ENCODE assay signal across 8 cellular contexts in genomic region chr1:200890818-200891773, GRCh38. TPM values are rescaled to one million over a fixed set of nuclear protein-coding genes. Genes with fewer than 3 reads are reported as not detected.
A peak's percentile ranks its signal among the peaks of the same experiment; 100 is the strongest.
DNase-seq lines count a peak whose midpoint lies in the region; ATAC-seq and TF ChIP-seq lines count a peak whose summit lies in the region.

No MANE protein-coding gene starts in this region.

- no peak overlapping the region for H3K27ac Mint-ChIP-seq in activated CD8-positive, alpha-beta T cell treated with anti-CD3 and anti-CD28 coated beads for 36 hours

- H3K9me3 Mint-ChIP-seq in activated CD8-positive, alpha-beta T cell treated with anti-CD3 and anti-CD28 coated beads for 36 hours, result no peaks in the 10 kb centered on the region

- peaks cover 51% of the 10 kb centered on the region for H3K4me1 Mint-ChIP-seq in activated CD8-positive, alpha-beta T cell treated with anti-CD3 and anti-CD28 coated beads for 36 hours (ENCODE audit: low read depth)

- peak; percentile 25 for DNase-seq in activated naive CD4-positive, alpha-beta T cell treated with Interleukin-2 at 50 U/mL for 16 hours
- DNase-seq in activated naive CD4-positive, alpha-beta T cell treated with anti-CD3 and anti-CD28 coated beads, Interleukin-2, amount 50 U/mL, for 16 hours, result no peak
- DNase-seq in Kasumi-1 (lab: John Stamatoyannopoulos, UW) (peak; percentile 51 to 58), Right ventricle myocardium superior (no peak), posterior cingulate gyrus (peak in 7 of 10 donors; percentile 25 to 89 (median 32)), GDM1 (lab: John Stamatoyannopoulos, UW) (no peak)
- DNase-seq in activated CD8-positive, alpha-beta T cell treated with anti-CD3 and anti-CD28 coated beads for 36 hours, result peak; percentile 20

- POLR2A ChIA-PET in activated CD8-positive, alpha-beta T cell treated with anti-CD3 and anti-CD28 coated beads for 36 hours (lab: Charles Lee), result interaction anchor here (0.8 to 1.1 kb wide), 2 partner anchors 9 to 154 kb away, joined by 4 read pairs; no protein-coding TSS in a partner anchor

- intact Hi-C loops in activated CD8-positive, alpha-beta T cell treated with anti-CD3 and anti-CD28 coated beads for 36 hours (cut with micrococcal nuclease), result no loop called here
- intact Hi-C loops in Right ventricle myocardium superior (cut with DNase I), result no loop called here
- intact Hi-C loops in posterior cingulate gyrus (cut with DNase I), result no loop called here

- TF ChIP-seq CTCF in activated CD8-positive, alpha-beta T cell treated with anti-CD3 and anti-CD28 coated beads for 36 hours (IDR thresholded peaks at IDR 0.05), result no peak

- H3K36me3 Mint-ChIP-seq in activated CD8-positive, alpha-beta T cell treated with anti-CD3 and anti-CD28 coated beads for 36 hours (ENCODE audit: low read depth), result no peaks in the 10 kb centered on the region

- ATAC-seq in activated CD8-positive, alpha-beta T cell treated with anti-CD3 and anti-CD28 coated beads for 36 hours, result no peak
- peak; percentile 71 for ATAC-seq in Right ventricle myocardium superior (ENCODE audit: poor library complexity)
- ATAC-seq in HG03442 (IDR thresholded peaks at IDR 0.05; ENCODE audit: unreplicated experiment), result no peak

- peak overlapping the region; percentile 51 for H3K4me3 Mint-ChIP-seq in activated CD8-positive, alpha-beta T cell treated with anti-CD3 and anti-CD28 coated beads for 36 hours

- CTCF ChIA-PET in activated CD8-positive, alpha-beta T cell treated with anti-CD3 and anti-CD28 coated beads for 36 hours (lab: Charles Lee), result interaction anchor here (0.6 to 1.4 kb wide), 5 partner anchors 11 to 89 kb away, joined by 3 to 4 read pairs (median 4); no protein-coding TSS in a partner anchor

- H3K27me3 Mint-ChIP-seq in activated CD8-positive, alpha-beta T cell treated with anti-CD3 and anti-CD28 coated beads for 36 hours, result peaks cover 35% of the 10 kb centered on the region

RNA-seq across cellular contexts. Expression of gene INAVA, which starts 3.6 kb away (rescaled TPM):
- not detected for total RNA-seq in activated CD8-positive, alpha-beta T cell treated with anti-CD3 and anti-CD28 coated beads for 36 hours
- total RNA-seq in Right ventricle myocardium superior, result not detected

RNA-seq across cellular contexts. Expression of gene GPR25, which starts 18.3 kb away (rescaled TPM):
- total RNA-seq in activated CD8-positive, alpha-beta T cell treated with anti-CD3 and anti-CD28 coated beads for 36 hours, result under 1 TPM; 0.29 to 0.34 TPM
- total RNA-seq in Right ventricle myocardium superior, result not detected

Comparison
In these comparisons a context has a peak if more than half of its experiments do, and no peak if none do; other contexts are left out.
1. DNase-seq: peak in activated naive CD4-positive, alpha-beta T cell treated with Interleukin-2 at 50 U/mL for 16 hours (single experiment), Kasumi-1 (2 of 2), activated CD8-positive, alpha-beta T cell treated with anti-CD3 and anti-CD28 coated beads for 36 hours (single experiment) and posterior cingulate gyrus (7 of 10); none in activated naive CD4-positive, alpha-beta T cell treated with anti-CD3 and anti-CD28 coated beads, Interleukin-2, amount 50 U/mL, for 16 hours (single experiment), Right ventricle myocardium superior (single experiment) and GDM1 (single experiment).